In genomic region chr3:197376020-197376419, GRCh38 we compare ENCODE assay signal across 11 cellular contexts.
"Had no signal": no experiment of that assay in that cellular context is flagged by ENCODE, and none has a peak within 500 bp of the region (broad histone marks: within the 10 kb centered on the region; RNA-seq: fewer than 3 reads in every experiment).

No MANE protein-coding gene starts in this region.

- H3K4me3 ChIP-seq: adrenal gland, body of pancreas, ovary, testis had no signal

- H3K27ac ChIP-seq: adrenal gland, body of pancreas, ovary, testis had no signal

- H3K27me3 ChIP-seq: adrenal gland, body of pancreas, ovary, testis had no signal

- H3K4me1 ChIP-seq: adrenal gland, body of pancreas, testis had no signal

- FAIRE-seq: TTC549 had no signal

- ATAC-seq: body of pancreas; left colon; stimulated activated naive CD8-positive, alpha-beta T cell treated with anti-CD3 and anti-CD28 coated beads, Interleukin-15, amount 100 ng/mL, for 72 hours had no signal

- H3K36me3 ChIP-seq: adrenal gland, ovary had no signal

- DNase-seq: activated naive CD4-positive, alpha-beta T cell treated with anti-CD3 and anti-CD28 coated beads, Interleukin-2, amount 50 U/mL, for 16 hours; body of pancreas; effector memory CD4-positive, alpha-beta T cell; hypothalamus; left colon; ovary; stimulated activated CD4-positive, alpha-beta T cell treated with anti-CD3 and anti-CD28 coated beads, Interleukin-4, amount 100 ng/mL, for 4 hours; stimulated activated naive CD8-positive, alpha-beta T cell treated with anti-CD3 and anti-CD28 coated beads, Interleukin-15, amount 100 ng/mL, for 72 hours; testis had no signal

- H3K9me3 ChIP-seq: adrenal gland, body of pancreas, ovary, testis had no signal
